ENCODE assay signal across 25 cellular contexts in genomic region chr7:132131196-132131595, GRCh38.
DNase-seq lines count a peak whose midpoint lies in the region; ATAC-seq, FAIRE-seq and TF ChIP-seq lines count a peak whose summit lies in the region.
"Had no signal": no experiment of that assay in that cellular context is flagged by ENCODE, and none has a peak within 500 bp of the region (broad histone marks: within the 10 kb centered on the region; RNA-seq: fewer than 3 reads in every experiment).

No MANE protein-coding gene starts in this region.

- no peak overlapping the region for H3K27ac ChIP-seq in mammary epithelial cell (ENCODE audit: insufficient read depth, low read depth, low read length)
- no peak overlapping the region for H3K27ac ChIP-seq in keratinocyte (ENCODE audit: control insufficient read depth, insufficient read depth, low read length)
- no peak overlapping the region for H3K27ac ChIP-seq in upper lobe of right lung
- H3K27ac ChIP-seq: 22Rv1 had no signal

- no peak overlapping the region for H3K4me3 ChIP-seq in mammary epithelial cell (replicated peaks in 1 of 3; ENCODE audit: insufficient read depth in 1 of 3, low read depth in 2 of 3, low read length in 3 of 3)
- H3K4me3 ChIP-seq in keratinocyte (ENCODE audit: control insufficient read depth in 2 of 3, extremely low read depth in 1 of 3, insufficient read depth in 2 of 3, low read depth in 1 of 3, low read length in 3 of 3): no peak overlapping the region
- no peak overlapping the region for H3K4me3 ChIP-seq in upper lobe of right lung
- no peak overlapping the region for H3K4me3 ChIP-seq in BE2C (ENCODE audit: low read depth, low read length)

- WGBS in mammary epithelial cell (ENCODE audit: low coverage, missing lambda C conversion rate): 30% methylated on average over 3 of the region's 3 CpGs

- H2AFZ ChIP-seq in mammary epithelial cell (ENCODE audit: low read depth, low read length) (no peak overlapping the region), keratinocyte (ENCODE audit: control insufficient read depth, low read length) (no peak overlapping the region)

- POLR2A ChIA-PET in MCF 10A (lab: Yijun Ruan, JAX): no interaction called here

- H3K4me2 ChIP-seq in mammary epithelial cell (ENCODE audit: insufficient read depth, low read depth, low read length) (no peak overlapping the region), keratinocyte (ENCODE audit: control insufficient read depth, extremely low read depth, insufficient read depth, low read depth, low read length) (peak overlapping the region; percentile 29)

- FAIRE-seq in keratinocyte (lab: Jason Lieb, UNC): peak; percentile 87
- FAIRE-seq: GM12892, GM18507, HepG2 had no signal

- H3K27ac Mint-ChIP-seq in MCF 10A (ENCODE audit: low read depth, unreplicated experiment): no peak overlapping the region
- H3K27ac Mint-ChIP-seq: B cell; CD4-positive, CD25-positive, alpha-beta regulatory T cell; CD8-positive, alpha-beta memory T cell; HFFc6; IgD-negative memory B cell had no signal

- H3K79me2 ChIP-seq in mammary epithelial cell (ENCODE audit: insufficient read depth, low read length): no peaks in the 10 kb centered on the region
- no peaks in the 10 kb centered on the region for H3K79me2 ChIP-seq in keratinocyte (ENCODE audit: control insufficient read depth, insufficient read depth, low read length)

- no peak for ATAC-seq in upper lobe of right lung
- ATAC-seq: HCT116, HepG2 had no signal

- BruUV-seq in mammary epithelial cell (replicated peaks; lab: Mats Ljungman, UMichigan): no TSS peak
- BruUV-seq in MCF 10A (replicated peaks; lab: Mats Ljungman, UMichigan): no TSS peak

- H3K27me3 ChIP-seq in mammary epithelial cell (ENCODE audit: insufficient read depth, low read length) (no peaks in the 10 kb centered on the region), keratinocyte (ENCODE audit: control insufficient read depth, extremely low read depth, insufficient read depth, low read length) (no peaks in the 10 kb centered on the region), upper lobe of right lung (no peaks in the 10 kb centered on the region), BE2C (no peaks in the 10 kb centered on the region)

- H3K9me1 ChIP-seq in keratinocyte (ENCODE audit: control insufficient read depth, extremely low read depth, insufficient read depth, low read length): no peaks in the 10 kb centered on the region

- H3K36me3 ChIP-seq in mammary epithelial cell (ENCODE audit: insufficient read depth, low read length) (no peaks in the 10 kb centered on the region), keratinocyte (ENCODE audit: control insufficient read depth in 2 of 2, extremely low read depth in 1 of 2, insufficient read depth in 2 of 2, low read length in 2 of 2) (no peaks in the 10 kb centered on the region), upper lobe of right lung (no peaks in the 10 kb centered on the region), BE2C (peaks cover 19% of the 10 kb centered on the region)

- H3K4me1 Mint-ChIP-seq in MCF 10A (ENCODE audit: insufficient read depth, unreplicated experiment): no peaks in the 10 kb centered on the region
- H3K4me1 Mint-ChIP-seq: B cell; CD4-positive, CD25-positive, alpha-beta regulatory T cell; CD8-positive, alpha-beta memory T cell had no signal

- peak; percentile 54 for DNase-seq in mammary epithelial cell
- no peak for DNase-seq in MCF 10A (ENCODE audit: unreplicated experiment)
- DNase-seq in RPMI7951 (ENCODE audit: low read depth): peak; percentile 64
- no peak for DNase-seq in keratinocyte (ENCODE audit: low read depth, low spot score)
- DNase-seq in upper lobe of right lung: peak; percentile 29
- DNase-seq in midbrain (lab: John Stamatoyannopoulos, UW): no peak
- no peak for DNase-seq in BE2C
- no peak for DNase-seq in activated CD4-positive, CD25-positive, alpha-beta regulatory T cell treated with anti-CD3 and anti-CD28 coated beads, Interleukin-2, amount 50 U/mL, for 72 hours
- DNase-seq: C1 segment of cervical spinal cord; CD8-positive, alpha-beta memory T cell; COR-L47; DMS 273 treated with DMSO at 0.1 percent for 48 hours; DMS53; GDM1; GOT3; H7 had no signal

- dilution Hi-C loops in mammary epithelial cell (cut with HindIII; ENCODE audit: low sequenced_read_pairs): no loop called here
- dilution Hi-C loops in keratinocyte (cut with MboI; ENCODE audit: extremely low pct_ligation_motif_present, low sequenced_read_pairs): no loop called here

- H3K27me3 Mint-ChIP-seq in MCF 10A (ENCODE audit: insufficient read depth, unreplicated experiment): no peaks in the 10 kb centered on the region
- H3K27me3 Mint-ChIP-seq: B cell; CD4-positive, CD25-positive, alpha-beta regulatory T cell had no signal

- H3K9ac ChIP-seq in mammary epithelial cell (ENCODE audit: insufficient read depth, low read length) (no peak overlapping the region), keratinocyte (ENCODE audit: control insufficient read depth, extremely low read depth, insufficient read depth, low read length) (no peak overlapping the region)

- peaks cover 16% of the 10 kb centered on the region for H3K9me3 Mint-ChIP-seq in MCF 10A (ENCODE audit: unreplicated experiment)
- H3K9me3 Mint-ChIP-seq: CD8-positive, alpha-beta memory T cell; HFFc6; IgD-negative memory B cell had no signal

- no peak overlapping the region for H3K4me3 Mint-ChIP-seq in MCF 10A (ENCODE audit: unreplicated experiment)
- H3K4me3 Mint-ChIP-seq: B cell; CD4-positive, CD25-positive, alpha-beta regulatory T cell; CD8-positive, alpha-beta memory T cell; HFFc6; IgD-negative memory B cell had no signal

- in situ Hi-C loops in mammary epithelial cell (cut with MboI; ENCODE audit: low sequenced_read_pairs in 2 of 2): no loop called here

- intact Hi-C loops in mammary epithelial cell (cut with micrococcal nuclease) (no loop called here), MCF 10A (cut with micrococcal nuclease) (no loop called here), upper lobe of right lung (cut with DNase I) (no loop called here)

- CTCF ChIA-PET in mammary epithelial cell (lab: Charles Lee; ENCODE audit: low non-redundant PET): no interaction called here
- CTCF ChIA-PET in MCF 10A (lab: Yijun Ruan, JAX): interaction anchor here (0.6 kb wide), 1 partner anchor 989 kb away, joined by 3 read pairs; no protein-coding TSS in a partner anchor

- TF ChIP-seq CTCF in mammary epithelial cell (conservative IDR thresholded peaks at IDR 0.05 in 1 of 2, IDR thresholded peaks at IDR 0.05 in 1 of 2; ENCODE audit: extremely low read depth in 1 of 2, insufficient read depth in 1 of 2, low read depth in 1 of 2, low read length in 2 of 2): no peak
- no peak for TF ChIP-seq CTCF in MCF 10A (IDR thresholded peaks at IDR 0.05; ENCODE audit: unreplicated experiment)
- no peak for TF ChIP-seq CTCF in keratinocyte (optimal IDR thresholded peaks at IDR 0.05 in 1 of 3, IDR thresholded peaks at IDR 0.05 in 1 of 3, conservative IDR thresholded peaks at IDR 0.05 in 1 of 3; ENCODE audit: extremely low read depth in 1 of 3, insufficient read depth in 2 of 3, low read length in 3 of 3)
- no peak for TF ChIP-seq CTCF in upper lobe of right lung (IDR thresholded peaks at IDR 0.05)
- TF ChIP-seq CTCF in BE2C (IDR thresholded peaks at IDR 0.05; ENCODE audit: low read depth, low read length): no peak

- H4K20me1 ChIP-seq in mammary epithelial cell (ENCODE audit: insufficient read depth, low read length): no peaks in the 10 kb centered on the region
- no peaks in the 10 kb centered on the region for H4K20me1 ChIP-seq in keratinocyte (ENCODE audit: control insufficient read depth, extremely low read depth, insufficient read depth, low read length)

- H3K4me1 ChIP-seq in mammary epithelial cell (ENCODE audit: insufficient read depth, low read length) (peaks cover 25% of the 10 kb centered on the region), keratinocyte (ENCODE audit: control insufficient read depth, extremely low read depth, insufficient read depth, low read length) (peaks cover 12% of the 10 kb centered on the region), upper lobe of right lung (no peaks in the 10 kb centered on the region), BE2C (no peaks in the 10 kb centered on the region)

- H3K36me3 Mint-ChIP-seq in MCF 10A (ENCODE audit: insufficient read depth, unreplicated experiment): no peaks in the 10 kb centered on the region
- H3K36me3 Mint-ChIP-seq: CD4-positive, CD25-positive, alpha-beta regulatory T cell; CD8-positive, alpha-beta memory T cell had no signal

- H3K9me3 ChIP-seq in mammary epithelial cell (replicated peaks; ENCODE audit: insufficient read depth, low read length): no peaks in the 10 kb centered on the region
- no peaks in the 10 kb centered on the region for H3K9me3 ChIP-seq in keratinocyte (ENCODE audit: control insufficient read depth, low read depth, low read length)
- no peaks in the 10 kb centered on the region for H3K9me3 ChIP-seq in upper lobe of right lung
- H3K9me3 ChIP-seq in BE2C: no peaks in the 10 kb centered on the region

Comparison
In these comparisons a context has a peak if more than half of its experiments do, and no peak if none do; other contexts are left out.
1. DNase-seq: peak in mammary epithelial cell (single experiment), RPMI7951 (single experiment) and upper lobe of right lung (single experiment); none in MCF 10A (single experiment), keratinocyte (single experiment), midbrain (single experiment), BE2C (single experiment) and activated CD4-positive, CD25-positive, alpha-beta regulatory T cell treated with anti-CD3 and anti-CD28 coated beads, Interleukin-2, amount 50 U/mL, for 72 hours (single experiment).